Comparison of ENCODE assay signal across 1 cellular context in the genomic region with DNA sequence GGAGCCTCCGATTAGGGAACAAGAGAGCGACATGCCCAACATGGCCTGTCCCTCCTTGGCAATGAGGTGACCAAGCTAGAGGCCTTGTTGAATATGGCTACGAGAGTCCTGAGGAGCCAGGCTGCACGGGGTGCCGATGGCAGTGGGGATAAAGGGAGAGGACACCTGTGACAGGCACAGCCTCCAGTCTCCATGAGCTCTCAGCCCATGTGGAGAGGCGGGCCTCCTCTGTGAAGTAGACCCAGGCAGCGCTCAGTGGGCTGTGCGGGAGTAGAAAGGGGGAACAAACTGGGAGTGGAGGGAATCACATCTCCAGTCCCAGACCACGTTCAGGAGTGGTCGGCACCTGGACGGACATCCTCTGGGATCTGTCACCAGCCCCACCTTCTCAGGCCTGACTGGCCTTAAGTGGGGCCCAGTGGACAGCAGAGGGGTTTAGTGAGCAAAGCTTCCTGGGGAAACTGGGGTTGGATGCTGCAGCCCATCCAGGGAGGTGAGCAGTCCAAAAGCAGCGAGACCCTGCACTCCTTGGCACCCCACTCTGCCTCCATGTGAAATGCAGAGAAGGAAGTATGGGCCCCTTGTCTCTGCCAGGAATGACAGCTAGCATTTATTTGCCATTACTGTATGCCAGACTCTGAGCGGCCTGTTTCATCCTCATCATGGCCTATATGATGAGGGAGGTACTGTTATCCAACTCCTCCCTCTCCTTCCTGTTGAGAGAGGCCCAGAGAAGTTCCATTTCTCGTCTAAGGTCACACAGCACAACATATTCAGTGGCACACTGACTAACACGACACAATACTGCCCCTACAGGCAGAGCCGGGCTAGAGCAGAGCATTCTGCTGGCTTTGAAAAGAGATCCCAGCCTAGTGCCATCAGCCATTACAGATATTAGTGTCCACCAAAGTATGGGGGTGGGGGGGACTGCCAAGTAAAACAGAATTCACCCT.
A peak's percentile ranks its signal among the peaks of the same experiment; 100 is the strongest.
TF ChIP-seq lines count a peak whose summit lies in the region.

No MANE protein-coding gene starts in this region.

TF ChIP-seq in HEK293, 187 proteins besides CTCF, POLR2A, EP300 and RAD21 (continued from another document):
- TF ChIP-seq ZNF544 (tag by site-specific recombination; IDR thresholded peaks at IDR 0.05) = no peak
- TF ChIP-seq ZSCAN23 (tag by site-specific recombination; IDR thresholded peaks at IDR 0.05) = no peak
- TF ChIP-seq PRDM1 (tag by site-specific recombination; IDR thresholded peaks at IDR 0.05) = no peak
- TF ChIP-seq ZNF174 (tag by site-specific recombination; IDR thresholded peaks at IDR 0.05) = no peak
- no peak for TF ChIP-seq KLF9 (tag by site-specific recombination; IDR thresholded peaks at IDR 0.05; ENCODE audit: low read depth)
- TF ChIP-seq ZNF707 (tag by site-specific recombination; IDR thresholded peaks at IDR 0.05) = no peak
- 0 out of 2 replicates have a peak, but pooled peaks have one; percentile 28 for TF ChIP-seq ZNF664 (tag by site-specific recombination; IDR thresholded peaks at IDR 0.05)
- no peak for TF ChIP-seq GLI4 (tag by site-specific recombination; IDR thresholded peaks at IDR 0.05)
- TF ChIP-seq SCRT2 (tag by site-specific recombination; IDR thresholded peaks at IDR 0.05) = no peak
- TF ChIP-seq HOXA7 (CRISPR knock-in tag; IDR thresholded peaks at IDR 0.05; ENCODE audit: borderline replicate concordance) = no peak
- no peak for TF ChIP-seq ZBTB48 (tag by site-specific recombination; IDR thresholded peaks at IDR 0.05)
- TF ChIP-seq ZNF837 (tag by site-specific recombination; IDR thresholded peaks at IDR 0.05) = no peak
- TF ChIP-seq, protein P1, sequence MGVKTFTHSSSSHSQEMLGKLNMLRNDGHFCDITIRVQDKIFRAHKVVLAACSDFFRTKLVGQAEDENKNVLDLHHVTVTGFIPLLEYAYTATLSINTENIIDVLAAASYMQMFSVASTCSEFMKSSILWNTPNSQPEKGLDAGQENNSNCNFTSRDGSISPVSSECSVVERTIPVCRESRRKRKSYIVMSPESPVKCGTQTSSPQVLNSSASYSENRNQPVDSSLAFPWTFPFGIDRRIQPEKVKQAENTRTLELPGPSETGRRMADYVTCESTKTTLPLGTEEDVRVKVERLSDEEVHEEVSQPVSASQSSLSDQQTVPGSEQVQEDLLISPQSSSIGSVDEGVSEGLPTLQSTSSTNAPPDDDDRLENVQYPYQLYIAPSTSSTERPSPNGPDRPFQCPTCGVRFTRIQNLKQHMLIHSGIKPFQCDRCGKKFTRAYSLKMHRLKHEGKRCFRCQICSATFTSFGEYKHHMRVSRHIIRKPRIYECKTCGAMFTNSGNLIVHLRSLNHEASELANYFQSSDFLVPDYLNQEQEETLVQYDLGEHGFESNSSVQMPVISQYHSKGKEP (tag by site-specific recombination; IDR thresholded peaks at IDR 0.05) = no peak
- no peak for TF ChIP-seq ZNF596 (tag by site-specific recombination; IDR thresholded peaks at IDR 0.05)
- no peak for TF ChIP-seq ZNF555 (tag by site-specific recombination; conservative IDR thresholded peaks at IDR 0.05)
- TF ChIP-seq ZNF138 (tag by site-specific recombination; IDR thresholded peaks at IDR 0.05; ENCODE audit: borderline replicate concordance) = no peak
- no peak for TF ChIP-seq KLF17 (tag by site-specific recombination; IDR thresholded peaks at IDR 0.05)
- TF ChIP-seq ZNF785 (tag by site-specific recombination; IDR thresholded peaks at IDR 0.05) = no peak
- no peak for TF ChIP-seq ZNF670 (tag by site-specific recombination; IDR thresholded peaks at IDR 0.05; ENCODE audit: low read depth)
- 0 out of 2 replicates have a peak, but pooled peaks have one; percentile 30 for TF ChIP-seq SP7 (tag by site-specific recombination; IDR thresholded peaks at IDR 0.05)
- TF ChIP-seq ZNF324 (tag by site-specific recombination; IDR thresholded peaks at IDR 0.05) = peak; percentile 51; the same call in 1 of the 2 replicates
- no peak for TF ChIP-seq ZNF830 (tag by site-specific recombination; IDR thresholded peaks at IDR 0.05; ENCODE audit: low read depth)
- no peak for TF ChIP-seq KLF1 (tag by site-specific recombination; IDR thresholded peaks at IDR 0.05)
- no peak for TF ChIP-seq KLF8 (tag by site-specific recombination; IDR thresholded peaks at IDR 0.05)
- TF ChIP-seq ZXDB (tag by site-specific recombination; IDR thresholded peaks at IDR 0.05) = no peak
- peak; percentile 40; the same call in 1 of the 2 replicates for TF ChIP-seq ZSCAN30 (tag by site-specific recombination; IDR thresholded peaks at IDR 0.05)
TF ChIP-seq in HEK293: peak in this region for 6.
